In genomic region chr2:112585400-112585799, GRCh38 we compare ENCODE assay signal across 8 cellular contexts. TPM values are rescaled to one million over a fixed set of nuclear protein-coding genes. Genes with fewer than 3 reads are reported as not detected.
DNase-seq lines count a peak whose midpoint lies in the region; ATAC-seq and TF ChIP-seq lines count a peak whose summit lies in the region.

No MANE protein-coding gene starts in this region.

- no peaks in the 10 kb centered on the region for H4K20me1 ChIP-seq in OCI-LY3 (ENCODE audit: insufficient read depth, low read length)

- peak overlapping the region; percentile 96 for H3K9ac ChIP-seq in OCI-LY3 (ENCODE audit: low read length)

- H3K27ac Mint-ChIP-seq in CD4-positive, CD25-positive, alpha-beta regulatory T cell, result peak overlapping the region; percentile 96 to 99 (median 98)
- H3K27ac Mint-ChIP-seq in endothelial cell (ENCODE audit: unreplicated experiment), result peak overlapping the region; percentile 96

- peaks cover 0 to 2% (median 0%) of the 10 kb centered on the region in 7 donors for H3K9me3 Mint-ChIP-seq in CD4-positive, CD25-positive, alpha-beta regulatory T cell
- no peaks in the 10 kb centered on the region for H3K9me3 Mint-ChIP-seq in endothelial cell (ENCODE audit: unreplicated experiment)

- H3K4me1 ChIP-seq in CD4-positive, CD25-positive, alpha-beta regulatory T cell (ENCODE audit: control insufficient read depth, insufficient read depth, low read length, poor library complexity, severe bottlenecking), result peaks cover 26% of the 10 kb centered on the region
- H3K4me1 ChIP-seq in OCI-LY3 (ENCODE audit: low read length), result peaks cover 17% of the 10 kb centered on the region
- H3K4me1 ChIP-seq in neuron (ENCODE audit: insufficient read depth, low read length), result peaks cover 17% of the 10 kb centered on the region

- peaks cover 24% of the 10 kb centered on the region for H3K36me3 ChIP-seq in CD4-positive, CD25-positive, alpha-beta regulatory T cell (ENCODE audit: control insufficient read depth, insufficient read depth, low read length)
- H3K36me3 ChIP-seq in OCI-LY3 (replicated peaks; ENCODE audit: low read depth, low read length) (peaks cover 3% of the 10 kb centered on the region), neuron (ENCODE audit: insufficient read depth, low read length) (peaks cover 26% of the 10 kb centered on the region)

- H3K36me3 Mint-ChIP-seq in CD4-positive, CD25-positive, alpha-beta regulatory T cell, result peaks cover 22% of the 10 kb centered on the region
- H3K36me3 Mint-ChIP-seq in endothelial cell (ENCODE audit: low read depth, unreplicated experiment), result peaks cover 9% of the 10 kb centered on the region

- H3K79me2 ChIP-seq in OCI-LY3 (ENCODE audit: low read length), result peaks cover 17% of the 10 kb centered on the region

- no peak for ATAC-seq in CD4-positive, CD25-positive, alpha-beta regulatory T cell (ENCODE audit: low read depth in 2 of 2)
- ATAC-seq in GM21447 (IDR thresholded peaks at IDR 0.05; ENCODE audit: unreplicated experiment), result no peak

- peaks cover 10 to 45% (median 33%) of the 10 kb centered on the region in 4 donors for H3K4me1 Mint-ChIP-seq in CD4-positive, CD25-positive, alpha-beta regulatory T cell
- H3K4me1 Mint-ChIP-seq in endothelial cell (ENCODE audit: unreplicated experiment), result peaks cover 26% of the 10 kb centered on the region

- no peak overlapping the region for H2AFZ ChIP-seq in OCI-LY3 (ENCODE audit: low read depth, low read length)
- no peak overlapping the region for H2AFZ ChIP-seq in neuron (ENCODE audit: low read depth, low read length)

- no peak for DNase-seq in CD4-positive, CD25-positive, alpha-beta regulatory T cell
- DNase-seq in endothelial cell (ENCODE audit: low spot score) (no peak), glomerular visceral epithelial cell (ENCODE audit: extremely low spot score) (no peak), mesenteric fat pad (ENCODE audit: low spot score) (no peak)
- DNase-seq in activated effector memory CD4-positive, alpha-beta T cell treated with anti-CD3 and anti-CD28 coated beads, Interleukin-2, amount 50 U/mL, for 16 hours, result no peak

- no peaks in the 10 kb centered on the region for H3K27me3 Mint-ChIP-seq in CD4-positive, CD25-positive, alpha-beta regulatory T cell
- H3K27me3 Mint-ChIP-seq in endothelial cell (ENCODE audit: unreplicated experiment), result peaks cover 15% of the 10 kb centered on the region

- H3K4me2 ChIP-seq in OCI-LY3 (ENCODE audit: low read length), result peak overlapping the region; percentile 93

- no peaks in the 10 kb centered on the region for H3K27me3 ChIP-seq in CD4-positive, CD25-positive, alpha-beta regulatory T cell (ENCODE audit: control insufficient read depth, insufficient read depth, low read length)
- H3K27me3 ChIP-seq in OCI-LY3 (ENCODE audit: low read depth, low read length) (no peaks in the 10 kb centered on the region), neuron (ENCODE audit: insufficient read depth, low read length) (no peaks in the 10 kb centered on the region)

- peak overlapping the region; percentile 91 for H3K4me3 ChIP-seq in CD4-positive, CD25-positive, alpha-beta regulatory T cell (ENCODE audit: low read depth, low read length)
- H3K4me3 ChIP-seq in OCI-LY3 (ENCODE audit: low read length), result peak overlapping the region; percentile 91
- peak overlapping the region; percentile 83 for H3K4me3 ChIP-seq in neuron (ENCODE audit: low read length)

- TF ChIP-seq CTCF in OCI-LY3 (IDR thresholded peaks at IDR 0.05; ENCODE audit: low read depth, low read length), result no peak
- no peak for TF ChIP-seq CTCF in endothelial cell (IDR thresholded peaks at IDR 0.05; ENCODE audit: unreplicated experiment)

- H3K9me3 ChIP-seq in CD4-positive, CD25-positive, alpha-beta regulatory T cell (ENCODE audit: control insufficient read depth in 2 of 2, low read length in 2 of 2), result no peaks in the 10 kb centered on the region
- H3K9me3 ChIP-seq in OCI-LY3 (ENCODE audit: insufficient read depth, low read length), result no peaks in the 10 kb centered on the region
- H3K9me3 ChIP-seq in neuron (ENCODE audit: low read length), result no peaks in the 10 kb centered on the region

- H3K4me3 Mint-ChIP-seq in CD4-positive, CD25-positive, alpha-beta regulatory T cell, result peak overlapping the region; percentile 8 to 98 (median 92)
- H3K4me3 Mint-ChIP-seq in endothelial cell (ENCODE audit: unreplicated experiment), result peak overlapping the region; percentile 90

- peak overlapping the region; percentile 90 for H3K27ac ChIP-seq in CD4-positive, CD25-positive, alpha-beta regulatory T cell (ENCODE audit: insufficient read depth, low read length, poor library complexity, severe bottlenecking)
- peak overlapping the region; percentile 90 for H3K27ac ChIP-seq in OCI-LY3 (ENCODE audit: low read length)

RNA-seq across cellular contexts. Expression of gene CHCHD5, which starts 1.0 kb away (rescaled TPM):
- 18.2 TPM for total RNA-seq in CD4-positive, CD25-positive, alpha-beta regulatory T cell
- 10 to 100 TPM; 48.0 to 76.7 (median 70.0) TPM for polyA plus RNA-seq in CD4-positive, CD25-positive, alpha-beta regulatory T cell
- 27.4 TPM for total RNA-seq in endothelial cell (ENCODE audit: unreplicated experiment)
- 21.0 TPM for total RNA-seq in mesenteric fat pad

RNA-seq across cellular contexts. Expression of gene POLR1B, which starts 43.1 kb away (rescaled TPM):
- total RNA-seq in CD4-positive, CD25-positive, alpha-beta regulatory T cell, result 24.5 TPM
- 10 to 100 TPM; 14.3 to 34.4 (median 20.2) TPM for polyA plus RNA-seq in CD4-positive, CD25-positive, alpha-beta regulatory T cell
- total RNA-seq in endothelial cell (ENCODE audit: unreplicated experiment) (22.1 TPM), mesenteric fat pad (20.3 TPM)
